ENCODE assay signal across 13 cellular contexts in genomic region chr12:124761876-124762275, GRCh38.
DNase-seq lines count a peak whose midpoint lies in the region; ATAC-seq lines count a peak whose summit lies in the region.
"Had no signal": no experiment of that assay in that cellular context is flagged by ENCODE, and none has a peak within 500 bp of the region (broad histone marks: within the 10 kb centered on the region; RNA-seq: fewer than 3 reads in every experiment).

No MANE protein-coding gene starts in this region.

- H2AK5ac ChIP-seq in mesenchymal stem cell (ENCODE audit: low read length, severe bottlenecking): peak overlapping the region; percentile 3

- H3K14ac ChIP-seq in mesenchymal stem cell (ENCODE audit: low read length in 2 of 2): peak overlapping the region in 1 of 2 experiments; percentile 94

- H3K4ac ChIP-seq in mesenchymal stem cell (ENCODE audit: low read depth in 1 of 2, low read length in 2 of 2): peak overlapping the region in 1 of 2 experiments; percentile 3

- H4K8ac ChIP-seq in mesenchymal stem cell (ENCODE audit: low read length): no peak overlapping the region

- peaks cover 36% of the 10 kb centered on the region for H3K4me1 ChIP-seq in mesenchymal stem cell (ENCODE audit: control insufficient read depth, insufficient read depth, low read depth, low read length)
- peaks cover 45% of the 10 kb centered on the region for H3K4me1 ChIP-seq in stomach smooth muscle (ENCODE audit: control insufficient read depth, insufficient read depth, low read length)

- no peak overlapping the region for H2BK15ac ChIP-seq in mesenchymal stem cell (ENCODE audit: low read depth, poor library complexity, severe bottlenecking)

- peak overlapping the region; percentile 14 for H4K91ac ChIP-seq in mesenchymal stem cell (ENCODE audit: low read length)

- H3K9ac ChIP-seq in mesenchymal stem cell (ENCODE audit: low read length): no peak overlapping the region
- H3K9ac ChIP-seq in stomach smooth muscle (ENCODE audit: low read length in 2 of 2): no peak overlapping the region

- no peak overlapping the region for H2BK5ac ChIP-seq in mesenchymal stem cell (ENCODE audit: low read depth, low read length, poor library complexity, severe bottlenecking)

- DNase-seq in activated naive CD4-positive, alpha-beta T cell treated with Interleukin-2 at 50 U/mL for 16 hours: peak; percentile 24
- no peak for DNase-seq in activated naive CD4-positive, alpha-beta T cell (lab: John Stamatoyannopoulos, UW)
- DNase-seq in activated naive CD4-positive, alpha-beta T cell treated with anti-CD3 and anti-CD28 coated beads, Interleukin-2, amount 50 U/mL, for 16 hours: peak; percentile 39
- peak; percentile 79 for DNase-seq in mesenchymal stem cell
- no peak for DNase-seq in NCI-H1436 treated with DMSO at 0.1 percent for 48 hours (lab: John Stamatoyannopoulos, UW)
- DNase-seq in HUDEP-2 (lab: John Stamatoyannopoulos, UW; ENCODE audit: unreplicated experiment in 76 of 76): no peak
- DNase-seq: NCI-H446; RPMI8226; stimulated activated naive CD4-positive, alpha-beta T cell had no signal

- H3K23ac ChIP-seq in mesenchymal stem cell (ENCODE audit: low read length in 2 of 2): no peak overlapping the region

- no peak overlapping the region for H3K4me3 ChIP-seq in mesenchymal stem cell (ENCODE audit: insufficient read depth in 1 of 2, low read depth in 1 of 2, low read length in 2 of 2)
- H3K4me3 ChIP-seq in stomach smooth muscle (ENCODE audit: low read length in 2 of 2): no peak overlapping the region
- H3K4me3 ChIP-seq: skin epidermis had no signal

- H3K18ac ChIP-seq in mesenchymal stem cell (ENCODE audit: low read depth in 1 of 2, low read length in 2 of 2): peak overlapping the region; percentile 10 to 50

- ATAC-seq in HG03175 (IDR thresholded peaks at IDR 0.05; ENCODE audit: unreplicated experiment): no peak
- ATAC-seq: naive thymus-derived CD4-positive, alpha-beta T cell had no signal

- H2BK12ac ChIP-seq in mesenchymal stem cell (ENCODE audit: low read length in 2 of 2): peak overlapping the region in 1 of 2 experiments; percentile 97

- peak overlapping the region; percentile 35 for H2BK120ac ChIP-seq in mesenchymal stem cell (ENCODE audit: low read depth, low read length)

- H3K27me3 ChIP-seq in mesenchymal stem cell (ENCODE audit: control insufficient read depth in 1 of 2, insufficient read depth in 1 of 2, low read length in 2 of 2) (peaks cover 0 to 27% of the 10 kb centered on the region in 2 experiments), stomach smooth muscle (ENCODE audit: control insufficient read depth in 1 of 2, insufficient read depth in 2 of 2, low read length in 2 of 2) (no peaks in the 10 kb centered on the region)

- no peak overlapping the region for H2AFZ ChIP-seq in mesenchymal stem cell (ENCODE audit: low read depth, low read length)

- no peak overlapping the region for H3K4me2 ChIP-seq in mesenchymal stem cell (ENCODE audit: low read length, poor library complexity, severe bottlenecking)

- 67% methylated on average over 3 of the region's 4 CpGs for WGBS in mesenchymal stem cell

- H3K9me3 ChIP-seq in mesenchymal stem cell (ENCODE audit: control insufficient read depth, low read length): peaks cover 8% of the 10 kb centered on the region
- peaks cover 6% of the 10 kb centered on the region in 2 donors for H3K9me3 ChIP-seq in stomach smooth muscle (ENCODE audit: control insufficient read depth in 2 of 2, low read length in 2 of 2)

- H3K79me1 ChIP-seq in mesenchymal stem cell (replicated peaks; ENCODE audit: low read length, poor library complexity, severe bottlenecking): no peaks in the 10 kb centered on the region

- H3K27ac ChIP-seq in mesenchymal stem cell (ENCODE audit: low read length, poor library complexity, severe bottlenecking) (peak overlapping the region; percentile 5), stomach smooth muscle (ENCODE audit: low read length) (peak overlapping the region; percentile 53)
- H3K27ac ChIP-seq: skin epidermis had no signal

- no peaks in the 10 kb centered on the region for H3K36me3 ChIP-seq in mesenchymal stem cell (ENCODE audit: control insufficient read depth in 1 of 2, insufficient read depth in 2 of 2, low read depth in 1 of 2, low read length in 2 of 2)
- H3K36me3 ChIP-seq in stomach smooth muscle (ENCODE audit: control insufficient read depth in 2 of 2, insufficient read depth in 2 of 2, low read length in 2 of 2): no peaks in the 10 kb centered on the region

Comparison
In these comparisons a context has a peak if more than half of its experiments do, and no peak if none do; other contexts are left out.
1. DNase-seq: peak in activated naive CD4-positive, alpha-beta T cell treated with Interleukin-2 at 50 U/mL for 16 hours (single experiment), activated naive CD4-positive, alpha-beta T cell treated with anti-CD3 and anti-CD28 coated beads, Interleukin-2, amount 50 U/mL, for 16 hours (single experiment) and mesenchymal stem cell (single experiment); none in activated naive CD4-positive, alpha-beta T cell (0 of 4), NCI-H1436 treated with DMSO at 0.1 percent for 48 hours (single experiment) and HUDEP-2 (0 of 76).